In genomic region chr1:19209990-19210771, GRCh38 we compare ENCODE assay signal across 1 cellular context.
A peak's percentile ranks its signal among the peaks of the same experiment; 100 is the strongest.
TF ChIP-seq lines count a peak whose summit lies in the region.

TSS of gene UBR4 (minus strand) at chr1:19210266. CDS start at chr1:19210248, 18 bp downstream.

TF ChIP-seq in HepG2, 621 proteins besides CTCF, POLR2A, EP300 and RAD21 (continued from another document and continues in another):
- TF ChIP-seq ZNF564 (CRISPR knock-in tag; IDR thresholded peaks at IDR 0.05) (no peak; the same call in 1 of the 2 replicates), ZIK1 (CRISPR knock-in tag; IDR thresholded peaks at IDR 0.05; ENCODE audit: borderline replicate concordance, low read depth) (peak; percentile 86), KDM1A (CRISPR knock-in tag; IDR thresholded peaks at IDR 0.05) (no peak), ZNF580 (CRISPR knock-in tag; IDR thresholded peaks at IDR 0.05; ENCODE audit: borderline replicate concordance, low read depth) (peak; percentile 88), RARA (CRISPR knock-in tag; IDR thresholded peaks at IDR 0.05) (peak; percentile 76), ZNF24 (IDR thresholded peaks at IDR 0.05) (no peak), MTF1 (CRISPR knock-in tag; IDR thresholded peaks at IDR 0.05) (0 out of 2 replicates have a peak, but pooled peaks have one; percentile 67), AKNA (CRISPR knock-in tag; IDR thresholded peaks at IDR 0.05; ENCODE audit: borderline replicate concordance) (no peak), ATF5 (CRISPR knock-in tag; IDR thresholded peaks at IDR 0.05; ENCODE audit: low read depth) (no peak), MTA3 (CRISPR knock-in tag; IDR thresholded peaks at IDR 0.05) (no peak), ZKSCAN5 (CRISPR knock-in tag; IDR thresholded peaks at IDR 0.05) (no peak), ATF7-NPFF (CRISPR knock-in tag; IDR thresholded peaks at IDR 0.05; ENCODE audit: low read depth) (peak; percentile 18), ZNF883 (CRISPR knock-in tag; IDR thresholded peaks at IDR 0.05; ENCODE audit: not compliant biosample characterization) (no peak), ZNF10 (CRISPR knock-in tag; IDR thresholded peaks at IDR 0.05; ENCODE audit: borderline replicate concordance, low read depth) (no peak), RFXANK (CRISPR knock-in tag; IDR thresholded peaks at IDR 0.05) (0 out of 2 replicates have a peak, but pooled peaks have one; percentile 58), ARHGAP35 (CRISPR knock-in tag; IDR thresholded peaks at IDR 0.05; ENCODE audit: borderline replicate concordance) (no peak; the same call in 1 of the 2 replicates), PAWR (CRISPR knock-in tag; IDR thresholded peaks at IDR 0.05; ENCODE audit: borderline replicate concordance) (0 out of 2 replicates have a peak, but pooled peaks have one; percentile 48), SP4 (CRISPR knock-in tag; IDR thresholded peaks at IDR 0.05) (peak; percentile 84), PHF20 (CRISPR knock-in tag; IDR thresholded peaks at IDR 0.05) (peak; percentile 93), HDAC6 (IDR thresholded peaks at IDR 0.05; ENCODE audit: low read depth, low read length) (no peak), ZNF891 (CRISPR knock-in tag; IDR thresholded peaks at IDR 0.05) (peak; percentile 31; the same call in 1 of the 2 replicates), MIER2 (CRISPR knock-in tag; IDR thresholded peaks at IDR 0.05) (no peak), ZNF33B (CRISPR knock-in tag; IDR thresholded peaks at IDR 0.05) (no peak), ZBTB2 (CRISPR knock-in tag; IDR thresholded peaks at IDR 0.05; ENCODE audit: low read depth) (peak; percentile 99), EZH2 (conservative IDR thresholded peaks at IDR 0.05; ENCODE audit: low read depth, low read length) (no peak), ZBTB39 (CRISPR knock-in tag; IDR thresholded peaks at IDR 0.05) (0 out of 2 replicates have a peak, but pooled peaks have one; percentile 16), RFX1 (IDR thresholded peaks at IDR 0.05) (no peak), ZNF547 (CRISPR knock-in tag; IDR thresholded peaks at IDR 0.05) (peak; percentile 87; the same call in 1 of the 2 replicates), ZSCAN22 (CRISPR knock-in tag; IDR thresholded peaks at IDR 0.05) (no peak), PLRG1 (conservative IDR thresholded peaks at IDR 0.05) (no peak), ZNF781 (CRISPR knock-in tag; IDR thresholded peaks at IDR 0.05; ENCODE audit: borderline replicate concordance, not compliant biosample characterization) (peak; percentile 89), SMARCC2 (IDR thresholded peaks at IDR 0.05) (no peak), PRDM15 (CRISPR knock-in tag; IDR thresholded peaks at IDR 0.05) (peak; percentile 69; the same call in 1 of the 2 replicates), RAD51 (IDR thresholded peaks at IDR 0.05; ENCODE audit: borderline replicate concordance) (no peak), CENPT (CRISPR knock-in tag; IDR thresholded peaks at IDR 0.05; ENCODE audit: low read depth) (0 out of 2 replicates have a peak, but pooled peaks have one; percentile 75), ZNF790 (CRISPR knock-in tag; IDR thresholded peaks at IDR 0.05; ENCODE audit: borderline replicate concordance) (peak; percentile 80; the same call in 1 of the 2 replicates), ZZZ3 (CRISPR knock-in tag; IDR thresholded peaks at IDR 0.05; ENCODE audit: borderline replicate concordance) (no peak; the same call in none of the 2 replicates), MIER3 (CRISPR knock-in tag; IDR thresholded peaks at IDR 0.05; ENCODE audit: borderline replicate concordance) (peak; percentile 94), ZNF570 (CRISPR knock-in tag; IDR thresholded peaks at IDR 0.05; ENCODE audit: borderline replicate concordance) (no peak), UBTF (CRISPR knock-in tag; IDR thresholded peaks at IDR 0.05) (peak; percentile 79), ZBTB4 (CRISPR knock-in tag; IDR thresholded peaks at IDR 0.05; ENCODE audit: borderline replicate concordance) (no peak), ZNF766 (CRISPR knock-in tag; IDR thresholded peaks at IDR 0.05; ENCODE audit: borderline replicate concordance) (peak; percentile 65; the same call in 1 of the 2 replicates), MXD3 (CRISPR knock-in tag; IDR thresholded peaks at IDR 0.05) (peak; percentile 81; the same call in 1 of the 2 replicates), ZNF614 (CRISPR knock-in tag; IDR thresholded peaks at IDR 0.05; ENCODE audit: borderline replicate concordance) (peak; percentile 77; the same call in 1 of the 2 replicates)
